Comparison of ENCODE assay signal across 1 cellular context in genomic region chr15:75138016-75138999, GRCh38.
TF ChIP-seq lines count a peak whose summit lies in the region.

No MANE protein-coding gene starts in this region.

TF ChIP-seq in HepG2, 621 proteins besides CTCF, POLR2A, EP300 and RAD21 (continued from another document and continues in another):
- peak; percentile 21; the same call in 1 of the 2 replicates for TF ChIP-seq ARID4A (CRISPR knock-in tag; IDR thresholded peaks at IDR 0.05; ENCODE audit: borderline replicate concordance)
- no peak for TF ChIP-seq ZNF17 (CRISPR knock-in tag; IDR thresholded peaks at IDR 0.05)
- no peak for TF ChIP-seq JDP2 (CRISPR knock-in tag; IDR thresholded peaks at IDR 0.05; ENCODE audit: borderline replicate concordance)
- no peak for TF ChIP-seq PAF1 (CRISPR knock-in tag; IDR thresholded peaks at IDR 0.05)
- TF ChIP-seq ZNF776 (CRISPR knock-in tag; IDR thresholded peaks at IDR 0.05) = no peak
- no peak for TF ChIP-seq TGIF2 (CRISPR knock-in tag; IDR thresholded peaks at IDR 0.05)
- TF ChIP-seq ZNF318 (CRISPR knock-in tag; IDR thresholded peaks at IDR 0.05) = no peak
- no peak for TF ChIP-seq NR2F6 (IDR thresholded peaks at IDR 0.05)
- TF ChIP-seq NR2F6 (CRISPR knock-in tag; IDR thresholded peaks at IDR 0.05) = no peak
- TF ChIP-seq FOXC1 (CRISPR knock-in tag; IDR thresholded peaks at IDR 0.05; ENCODE audit: borderline replicate concordance) = peak; percentile 77
- TF ChIP-seq KLF13 (CRISPR knock-in tag; IDR thresholded peaks at IDR 0.05) = no peak
- no peak for TF ChIP-seq ZNF839 (CRISPR knock-in tag; IDR thresholded peaks at IDR 0.05; ENCODE audit: borderline replicate concordance)
- TF ChIP-seq FOXA3 (CRISPR knock-in tag; IDR thresholded peaks at IDR 0.05) = 0 out of 2 replicates have a peak, but pooled peaks have one; percentile 4
- TF ChIP-seq IKZF1 (IDR thresholded peaks at IDR 0.05) = no peak
- no peak; the same call in 1 of the 2 replicates for TF ChIP-seq ZNF687 (CRISPR knock-in tag; IDR thresholded peaks at IDR 0.05)
- TF ChIP-seq LCORL (IDR thresholded peaks at IDR 0.05) = no peak
- TF ChIP-seq LCORL (CRISPR knock-in tag; IDR thresholded peaks at IDR 0.05) = peak; percentile 42; the same call in 1 of the 2 replicates
- 0 out of 2 replicates have a peak, but pooled peaks have one; percentile 10 for TF ChIP-seq ZBTB38 (CRISPR knock-in tag; IDR thresholded peaks at IDR 0.05)
- no peak for TF ChIP-seq ZNF737 (CRISPR knock-in tag; IDR thresholded peaks at IDR 0.05; ENCODE audit: borderline replicate concordance)
- TF ChIP-seq GATAD2A (CRISPR knock-in tag; IDR thresholded peaks at IDR 0.05) = no peak
- TF ChIP-seq NFAT5 (CRISPR knock-in tag; IDR thresholded peaks at IDR 0.05) = no peak
- 0 out of 2 replicates have a peak, but pooled peaks have one; percentile 37 for TF ChIP-seq ZBTB39 (CRISPR knock-in tag; IDR thresholded peaks at IDR 0.05)
- TF ChIP-seq TARDBP (CRISPR knock-in tag; IDR thresholded peaks at IDR 0.05) = no peak
- no peak for TF ChIP-seq SNAI1 (CRISPR knock-in tag; IDR thresholded peaks at IDR 0.05; ENCODE audit: borderline replicate concordance)
- no peak for TF ChIP-seq ZNF276 (CRISPR knock-in tag; IDR thresholded peaks at IDR 0.05; ENCODE audit: low read depth)
- TF ChIP-seq ZNF382 (CRISPR knock-in tag; IDR thresholded peaks at IDR 0.05; ENCODE audit: borderline replicate concordance) = no peak
- TF ChIP-seq THAP11 (CRISPR knock-in tag; IDR thresholded peaks at IDR 0.05) = no peak
